Comparison of ENCODE assay signal across 23 cellular contexts in the genomic region with DNA sequence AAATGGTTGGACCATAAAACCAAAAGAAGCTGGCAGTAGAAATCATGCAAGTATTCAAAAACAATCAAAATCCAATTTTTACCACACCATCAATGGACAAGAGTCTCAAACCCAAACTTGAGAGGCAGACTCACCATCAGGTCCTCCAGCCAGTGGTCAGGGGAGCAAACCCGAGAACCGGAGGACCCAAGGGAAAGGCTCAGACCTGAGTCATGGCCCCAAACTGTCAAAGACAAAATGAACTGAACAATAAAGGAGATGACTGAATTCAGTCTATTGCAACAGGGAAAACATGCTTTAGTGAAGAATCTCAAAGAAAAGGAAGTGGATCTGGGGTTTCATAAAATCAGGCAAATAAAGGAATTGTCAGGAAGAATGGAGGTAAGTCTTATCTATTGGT.
"Had no signal": no experiment of that assay in that cellular context is flagged by ENCODE, and none has a peak within 500 bp of the region (broad histone marks: within the 10 kb centered on the region; RNA-seq: fewer than 3 reads in every experiment).

No MANE protein-coding gene starts in this region.

- H3K27me3 Mint-ChIP-seq: progenitor cell of endocrine pancreas; stimulated activated memory B cell treated with anti-CD40 and anti-IgM and Interleukin-4, amounts not matched to agents 10 μg/mL and 1 μg/mL and 100 μg/mL, for 72 hours had no signal

- H3K9me3 Mint-ChIP-seq: natural killer cell had no signal

- H3K36me3 Mint-ChIP-seq: immature natural killer cell; mesothelial cell of epicardium; naive B cell; natural killer cell; stimulated activated memory B cell treated with anti-CD40 and anti-IgM and Interleukin-4, amounts not matched to agents 10 μg/mL and 1 μg/mL and 100 μg/mL, for 72 hours had no signal

- H3K27me3 ChIP-seq: ovary, right atrium auricular region, right lobe of liver, testis, thyroid gland, transverse colon, upper lobe of left lung, vagina had no signal

- H3K9me3 ChIP-seq: left ventricle myocardium inferior, ovary, right atrium auricular region, right lobe of liver, testis, thyroid gland, transverse colon, upper lobe of left lung, vagina had no signal

- H3K27ac ChIP-seq: left ventricle myocardium inferior, ovary, right atrium auricular region, right lobe of liver, skin epidermis, thyroid gland, transverse colon, upper lobe of left lung, vagina had no signal

- H3K36me3 ChIP-seq: left ventricle myocardium inferior, ovary, right atrium auricular region, right lobe of liver, thyroid gland, transverse colon, upper lobe of left lung, vagina had no signal

- H3K4me3 ChIP-seq: left ventricle myocardium inferior, lung, ovary, right atrium auricular region, right lobe of liver, skin epidermis, testis, thyroid gland, transverse colon, upper lobe of left lung, vagina had no signal

- DNase-seq: hippocampal formation; immature natural killer cell; left ventricle myocardium inferior; mesendoderm; naive B cell; natural killer cell; ovary; right lobe of liver; stimulated activated CD4-positive, alpha-beta T cell treated with anti-CD3 and anti-CD28 coated beads, Interleukin-4, amount 100 ng/mL, for 4 hours; stimulated activated CD8-positive, alpha-beta memory T cell treated with anti-CD3 and anti-CD28 coated beads, Interleukin-4, amount 100 ng/mL, for 48 hours; stimulated activated naive CD4-positive, alpha-beta T cell treated with Interleukin-2 at 50 U/mL for 16 hours; stimulated activated naive CD8-positive, alpha-beta T cell treated with anti-CD3 and anti-CD28 coated beads, Interleukin-15, amount 100 ng/mL, for 72 hours; testis; thyroid gland; transverse colon; upper lobe of left lung had no signal

- H3K4me1 ChIP-seq: left ventricle myocardium inferior, right atrium auricular region, right lobe of liver, transverse colon, upper lobe of left lung, vagina had no signal

- H3K27ac Mint-ChIP-seq: immature natural killer cell; mesothelial cell of epicardium; natural killer cell; progenitor cell of endocrine pancreas; stimulated activated memory B cell treated with anti-CD40 and anti-IgM and Interleukin-4, amounts not matched to agents 10 μg/mL and 1 μg/mL and 100 μg/mL, for 72 hours; stimulated activated naive CD8-positive, alpha-beta T cell treated with anti-CD3 and anti-CD28 coated beads, Interleukin-15, amount 100 ng/mL, for 72 hours had no signal

- H3K4me3 Mint-ChIP-seq: immature natural killer cell; mesothelial cell of epicardium; naive B cell; natural killer cell; stimulated activated memory B cell treated with anti-CD40 and anti-IgM and Interleukin-4, amounts not matched to agents 10 μg/mL and 1 μg/mL and 100 μg/mL, for 72 hours; stimulated activated naive CD8-positive, alpha-beta T cell treated with anti-CD3 and anti-CD28 coated beads, Interleukin-15, amount 100 ng/mL, for 72 hours had no signal
